8 cellular contexts compared by ENCODE assay signal in the genomic region with DNA sequence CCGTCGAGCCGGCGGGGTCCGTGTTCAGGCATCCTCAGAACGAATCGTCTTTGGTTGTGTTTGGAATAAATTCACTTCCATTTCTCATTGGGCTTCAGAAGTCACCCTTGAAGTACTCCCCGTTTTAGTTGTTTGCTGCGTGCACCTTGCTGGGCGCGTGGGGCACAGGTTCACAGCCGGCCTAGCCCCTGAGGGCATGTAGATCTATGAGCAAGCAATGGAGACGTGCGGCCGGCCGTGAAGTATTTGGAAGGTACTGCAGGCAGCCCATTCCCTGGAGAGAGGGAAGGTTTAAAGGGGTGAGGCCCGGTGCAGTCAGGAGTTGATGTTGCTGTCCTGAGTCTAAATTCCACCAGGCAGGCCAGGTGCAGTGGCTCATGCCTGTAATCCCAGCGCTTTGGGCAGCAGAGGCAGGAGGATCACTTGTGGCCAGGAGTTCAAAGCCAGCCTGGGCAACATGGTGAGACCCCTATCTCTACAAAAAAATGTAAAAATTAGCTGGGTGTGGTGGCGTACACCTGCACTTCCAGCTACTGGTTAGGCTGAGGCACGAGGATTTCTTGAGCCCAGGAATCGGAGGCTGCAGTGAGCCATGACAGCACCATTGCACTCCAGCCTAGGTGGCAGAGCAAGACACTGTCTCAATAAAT. TPM values are rescaled to one million over a fixed set of nuclear protein-coding genes. Genes with fewer than 3 reads are reported as not detected.
DNase-seq lines count a peak whose midpoint lies in the region; ATAC-seq and TF ChIP-seq lines count a peak whose summit lies in the region.

No MANE protein-coding gene starts in this region.

- no peaks in the 10 kb centered on the region for H4K20me1 ChIP-seq in SU-DHL-6 (ENCODE audit: low read depth, low read length)

- intact Hi-C loops in Right ventricle myocardium superior (cut with DNase I) = no loop called here
- intact Hi-C loops in natural killer cell (cut with micrococcal nuclease) = loop anchor here (10.0 kb wide), 1 partner anchor 120 kb away; a partner anchor contains a TSS

- H3K4me3 ChIP-seq in cardiac muscle cell (peak overlapping the region; percentile 84), SU-DHL-6 (ENCODE audit: insufficient read depth, low read length, poor library complexity, severe bottlenecking) (peak overlapping the region; percentile 77), endodermal cell (ENCODE audit: low read length) (peak overlapping the region; percentile 87)

- H3F3A ChIP-seq in SU-DHL-6 (ENCODE audit: insufficient read depth) = peaks cover 47% of the 10 kb centered on the region

- H3K4me3 Mint-ChIP-seq in endodermal cell (peak overlapping the region; percentile 82), natural killer cell (peak overlapping the region; percentile 93)

- H3K36me3 ChIP-seq in cardiac muscle cell (no peaks in the 10 kb centered on the region), SU-DHL-6 (ENCODE audit: low read length) (0 out of 2 replicates have a peak, but pooled peaks cover 3% of the 10 kb centered on the region), endodermal cell (ENCODE audit: control insufficient read depth, insufficient read depth, low read length) (peaks cover 6% of the 10 kb centered on the region)

- H3K36me3 Mint-ChIP-seq in endodermal cell (ENCODE audit: low read depth) (peaks cover 7% of the 10 kb centered on the region), natural killer cell (no peaks in the 10 kb centered on the region)

- H2AFZ ChIP-seq in SU-DHL-6 (ENCODE audit: low read depth, low read length, severe bottlenecking) = no peak overlapping the region

- TF ChIP-seq CTCF in cardiac muscle cell (IDR thresholded peaks at IDR 0.05; ENCODE audit: low read depth, low read length) (no peak), SU-DHL-6 (IDR thresholded peaks at IDR 0.05; ENCODE audit: insufficient read depth, low read length, poor library complexity, severe bottlenecking) (no peak), endodermal cell (conservative IDR thresholded peaks at IDR 0.05) (no peak), natural killer cell (IDR thresholded peaks at IDR 0.05) (no peak)

- H3K27me3 ChIP-seq in cardiac muscle cell (peaks cover 8% of the 10 kb centered on the region), SU-DHL-6 (ENCODE audit: low read length) (no peaks in the 10 kb centered on the region), endodermal cell (ENCODE audit: control insufficient read depth, insufficient read depth, low read length, poor library complexity, severe bottlenecking) (peaks cover 37% of the 10 kb centered on the region)

- peak overlapping the region; percentile 86 for H3K4me2 ChIP-seq in SU-DHL-6 (ENCODE audit: low read depth, low read length, poor library complexity, severe bottlenecking)

- H3K27ac ChIP-seq in cardiac muscle cell = no peak overlapping the region
- peak overlapping the region; percentile 99 for H3K27ac ChIP-seq in SU-DHL-6 (ENCODE audit: low read depth, low read length)
- no peak overlapping the region for H3K27ac ChIP-seq in endodermal cell (ENCODE audit: low read depth, low read length)

- H3K79me2 ChIP-seq in SU-DHL-6 (ENCODE audit: insufficient read depth, low read length) = peaks cover 38% of the 10 kb centered on the region

- H3K9ac ChIP-seq in SU-DHL-6 (ENCODE audit: low read length) (peak overlapping the region; percentile 98), endodermal cell (ENCODE audit: extremely low read depth, low read length, poor library complexity, severe bottlenecking) (peak overlapping the region; percentile 57)

- H3K9me3 ChIP-seq in cardiac muscle cell (ENCODE audit: low read depth) (no peaks in the 10 kb centered on the region), SU-DHL-6 (ENCODE audit: insufficient read depth, low read length) (no peaks in the 10 kb centered on the region), endodermal cell (ENCODE audit: control insufficient read depth, low read length) (no peaks in the 10 kb centered on the region)

- peaks cover 21% of the 10 kb centered on the region for H3K4me1 ChIP-seq in cardiac muscle cell (ENCODE audit: low read depth)
- H3K4me1 ChIP-seq in endodermal cell (ENCODE audit: control insufficient read depth, insufficient read depth, low read length) = peaks cover 13% of the 10 kb centered on the region

- no peak for ATAC-seq in Right ventricle myocardium superior (ENCODE audit: poor library complexity)
- ATAC-seq in natural killer cell = peak in 1 of 3 donors; percentile 5
- no peak for ATAC-seq in GM21367 (IDR thresholded peaks at IDR 0.05; ENCODE audit: unreplicated experiment)

- H3K4me1 Mint-ChIP-seq in endodermal cell (peaks cover 35% of the 10 kb centered on the region), natural killer cell (peaks cover 50 to 52% of the 10 kb centered on the region in 2 donors)

- H3K27me3 Mint-ChIP-seq in endodermal cell (ENCODE audit: insufficient read depth) (peaks cover 28% of the 10 kb centered on the region), natural killer cell (ENCODE audit: low read depth in 2 of 2) (peaks cover 15 to 31% of the 10 kb centered on the region in 2 donors)

- peak overlapping the region; percentile 80 for H3K27ac Mint-ChIP-seq in endodermal cell
- H3K27ac Mint-ChIP-seq in natural killer cell = peak overlapping the region; percentile 69 to 71

- H3K9me3 Mint-ChIP-seq in endodermal cell (no peaks in the 10 kb centered on the region), natural killer cell (no peaks in the 10 kb centered on the region)

- H3K9me2 ChIP-seq in SU-DHL-6 (replicated peaks; ENCODE audit: insufficient read depth, low read length) = no peaks in the 10 kb centered on the region

- WGBS in endodermal cell (ENCODE audit: insufficient coverage in 1 of 2, insufficient read length in 1 of 2), 2 experiments = 16 to 17% methylated on average over 17 to 21 of the region's 21 CpGs

- DNase-seq in cardiac muscle cell (ENCODE audit: low read depth in 1 of 2, low spot score in 1 of 2) (peak in 1 of 2 donors; percentile 21), Right ventricle myocardium superior (no peak), endodermal cell (peak; percentile 68), natural killer cell (no peak), globus pallidus (ENCODE audit: low spot score) (no peak), NCI-H510A (lab: John Stamatoyannopoulos, UW) (no peak)

RNA-seq across cellular contexts. Expression of a gene that starts 0.7 kb away (rescaled TPM):
- total RNA-seq in cardiac muscle cell (30.5 and 32.2 TPM in 2 replicates), Right ventricle myocardium superior (15.5 TPM), endodermal cell (10 to 100 TPM; 34.8 to 35.5 TPM), natural killer cell (10 to 100 TPM; 45.0 to 71.4 (median 51.6) TPM)
- polyA plus RNA-seq in cardiac muscle cell = 27.4 and 27.6 TPM in 2 replicates
- 16.8 TPM for polyA plus RNA-seq in endodermal cell (2013, experiment 1 of 2)
- polyA plus RNA-seq in endodermal cell (2013, experiment 2 of 2) = 16.0 TPM
